1 cellular context compared by ENCODE assay signal in the genomic region with DNA sequence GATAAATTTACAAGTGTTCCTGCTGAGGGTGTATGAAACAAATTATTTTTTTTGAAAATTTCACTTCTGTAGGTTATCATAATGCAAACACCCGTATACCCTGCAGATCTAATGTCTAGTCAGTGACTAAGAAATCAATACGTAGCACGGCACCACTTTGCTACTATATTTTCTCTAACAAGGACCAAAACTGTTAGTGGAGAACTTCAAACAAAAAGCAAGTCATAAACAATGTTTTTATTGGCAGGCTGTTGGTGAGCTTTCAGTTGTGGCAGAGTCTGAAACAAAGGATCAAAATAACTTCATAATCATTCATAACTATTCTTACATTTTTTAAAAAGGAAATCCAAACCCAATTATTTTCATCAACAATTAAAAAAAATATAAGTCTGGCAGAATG.
TF ChIP-seq lines count a peak whose summit lies in the region.

No MANE protein-coding gene starts in this region.

TF ChIP-seq in HEK293, 187 proteins besides CTCF, POLR2A, EP300 and RAD21 (continued from another document):
- no peak for TF ChIP-seq ZNF26 (tag by site-specific recombination; IDR thresholded peaks at IDR 0.05)
- no peak for TF ChIP-seq BCL11B (tag by site-specific recombination; IDR thresholded peaks at IDR 0.05; ENCODE audit: low read depth)
- TF ChIP-seq, protein P1, sequence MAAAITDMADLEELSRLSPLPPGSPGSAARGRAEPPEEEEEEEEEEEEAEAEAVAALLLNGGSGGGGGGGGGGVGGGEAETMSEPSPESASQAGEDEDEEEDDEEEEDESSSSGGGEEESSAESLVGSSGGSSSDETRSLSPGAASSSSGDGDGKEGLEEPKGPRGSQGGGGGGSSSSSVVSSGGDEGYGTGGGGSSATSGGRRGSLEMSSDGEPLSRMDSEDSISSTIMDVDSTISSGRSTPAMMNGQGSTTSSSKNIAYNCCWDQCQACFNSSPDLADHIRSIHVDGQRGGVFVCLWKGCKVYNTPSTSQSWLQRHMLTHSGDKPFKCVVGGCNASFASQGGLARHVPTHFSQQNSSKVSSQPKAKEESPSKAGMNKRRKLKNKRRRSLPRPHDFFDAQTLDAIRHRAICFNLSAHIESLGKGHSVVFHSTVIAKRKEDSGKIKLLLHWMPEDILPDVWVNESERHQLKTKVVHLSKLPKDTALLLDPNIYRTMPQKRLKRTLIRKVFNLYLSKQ (tag by site-specific recombination; IDR thresholded peaks at IDR 0.05; ENCODE audit: borderline replicate concordance): no peak
- TF ChIP-seq ZNF341 (tag by site-specific recombination; IDR thresholded peaks at IDR 0.05; ENCODE audit: low read depth): no peak
- TF ChIP-seq FEZF1 (tag by site-specific recombination; IDR thresholded peaks at IDR 0.05): peak; percentile 52; the same call in 1 of the 2 replicates
- no peak for TF ChIP-seq ZNF529 (tag by site-specific recombination; IDR thresholded peaks at IDR 0.05; ENCODE audit: insufficient replicate concordance)
- no peak for TF ChIP-seq ZNF658 (tag by site-specific recombination; IDR thresholded peaks at IDR 0.05)
- TF ChIP-seq, protein P2, sequence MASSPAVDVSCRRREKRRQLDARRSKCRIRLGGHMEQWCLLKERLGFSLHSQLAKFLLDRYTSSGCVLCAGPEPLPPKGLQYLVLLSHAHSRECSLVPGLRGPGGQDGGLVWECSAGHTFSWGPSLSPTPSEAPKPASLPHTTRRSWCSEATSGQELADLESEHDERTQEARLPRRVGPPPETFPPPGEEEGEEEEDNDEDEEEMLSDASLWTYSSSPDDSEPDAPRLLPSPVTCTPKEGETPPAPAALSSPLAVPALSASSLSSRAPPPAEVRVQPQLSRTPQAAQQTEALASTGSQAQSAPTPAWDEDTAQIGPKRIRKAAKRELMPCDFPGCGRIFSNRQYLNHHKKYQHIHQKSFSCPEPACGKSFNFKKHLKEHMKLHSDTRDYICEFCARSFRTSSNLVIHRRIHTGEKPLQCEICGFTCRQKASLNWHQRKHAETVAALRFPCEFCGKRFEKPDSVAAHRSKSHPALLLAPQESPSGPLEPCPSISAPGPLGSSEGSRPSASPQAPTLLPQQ (tag by site-specific recombination; IDR thresholded peaks at IDR 0.05): no peak
- TF ChIP-seq, protein P3, sequence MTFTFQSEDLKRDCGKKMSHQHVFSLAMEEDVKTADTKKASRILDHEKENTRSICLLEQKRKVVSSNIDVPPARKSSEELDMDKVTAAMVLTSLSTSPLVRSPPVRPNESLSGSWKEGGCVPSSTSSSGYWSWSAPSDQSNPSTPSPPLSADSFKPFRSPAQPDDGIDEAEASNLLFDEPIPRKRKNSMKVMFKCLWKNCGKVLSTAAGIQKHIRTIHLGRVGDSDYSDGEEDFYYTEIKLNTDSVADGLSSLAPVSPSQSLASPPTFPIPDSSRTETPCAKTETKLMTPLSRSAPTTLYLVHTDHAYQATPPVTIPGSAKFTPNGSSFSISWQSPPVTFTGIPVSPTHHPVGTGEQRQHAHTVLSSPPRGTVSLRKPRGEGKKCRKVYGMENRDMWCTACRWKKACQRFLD (tag by site-specific recombination; IDR thresholded peaks at IDR 0.05): no peak
TF ChIP-seq in HEK293: peak in this region for 4.
